In the genomic region with DNA sequence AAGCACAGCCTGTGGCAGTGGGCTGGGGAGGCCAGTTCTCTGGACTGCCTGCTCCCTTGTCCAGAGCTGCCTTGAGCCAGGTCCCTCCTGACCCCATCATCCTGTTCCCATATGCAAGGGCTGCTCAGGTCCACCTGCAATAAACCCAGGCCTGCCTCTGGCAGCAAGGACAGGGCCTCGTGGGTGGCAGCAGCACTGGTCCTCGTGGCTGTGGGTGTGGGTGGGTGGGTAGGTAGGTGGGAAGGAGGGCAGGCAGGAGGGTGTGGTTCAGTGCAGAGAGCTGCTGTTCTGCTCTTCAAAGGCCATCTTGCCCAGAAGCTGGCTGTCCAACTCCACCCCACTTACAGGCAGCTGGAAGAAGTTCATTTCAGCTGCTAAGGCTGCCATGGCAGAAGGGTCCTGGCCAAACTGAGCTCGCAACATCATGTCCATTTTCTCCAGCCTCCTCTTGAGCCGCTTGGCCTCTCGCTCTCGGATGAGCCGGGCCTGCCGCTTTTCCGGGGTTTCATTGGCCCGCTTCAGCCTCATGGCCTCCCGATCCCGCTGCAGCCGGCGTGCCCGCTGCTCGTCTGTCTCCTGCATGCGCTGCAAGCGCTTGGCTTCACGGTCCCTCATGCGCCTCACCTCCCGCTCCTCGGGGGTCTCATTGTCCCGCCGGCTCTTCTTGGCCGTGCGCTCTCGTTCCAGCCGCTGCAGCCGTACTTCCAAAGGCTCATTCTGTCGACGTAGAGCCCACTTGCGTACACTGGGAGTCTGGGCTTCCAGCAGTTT, we compare ENCODE assay signal across 1 cellular context.
TF ChIP-seq lines count a peak whose summit lies in the region.

No MANE protein-coding gene starts in this region.

TF ChIP-seq in WTC11, 78 proteins besides CTCF, POLR2A, EP300 and RAD21 (continued from another document):
- TF ChIP-seq ZNF396 (CRISPR knock-in tag; IDR thresholded peaks at IDR 0.05; ENCODE audit: borderline replicate concordance) (no peak), NFE2L1 (CRISPR knock-in tag; IDR thresholded peaks at IDR 0.05) (no peak)
- TF ChIP-seq, protein P1, sequence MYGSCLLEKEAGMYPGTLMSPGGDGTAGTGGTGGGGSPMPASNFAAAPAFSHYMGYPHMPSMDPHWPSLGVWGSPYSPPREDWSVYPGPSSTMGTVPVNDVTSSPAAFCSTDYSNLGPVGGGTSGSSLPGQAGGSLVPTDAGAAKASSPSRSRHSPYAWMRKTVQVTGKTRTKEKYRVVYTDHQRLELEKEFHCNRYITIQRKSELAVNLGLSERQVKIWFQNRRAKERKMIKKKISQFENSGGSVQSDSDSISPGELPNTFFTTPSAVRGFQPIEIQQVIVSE (CRISPR knock-in tag; IDR thresholded peaks at IDR 0.05; ENCODE audit: borderline replicate concordance), result no peak
